ENCODE assay signal across 8 cellular contexts in the genomic region with DNA sequence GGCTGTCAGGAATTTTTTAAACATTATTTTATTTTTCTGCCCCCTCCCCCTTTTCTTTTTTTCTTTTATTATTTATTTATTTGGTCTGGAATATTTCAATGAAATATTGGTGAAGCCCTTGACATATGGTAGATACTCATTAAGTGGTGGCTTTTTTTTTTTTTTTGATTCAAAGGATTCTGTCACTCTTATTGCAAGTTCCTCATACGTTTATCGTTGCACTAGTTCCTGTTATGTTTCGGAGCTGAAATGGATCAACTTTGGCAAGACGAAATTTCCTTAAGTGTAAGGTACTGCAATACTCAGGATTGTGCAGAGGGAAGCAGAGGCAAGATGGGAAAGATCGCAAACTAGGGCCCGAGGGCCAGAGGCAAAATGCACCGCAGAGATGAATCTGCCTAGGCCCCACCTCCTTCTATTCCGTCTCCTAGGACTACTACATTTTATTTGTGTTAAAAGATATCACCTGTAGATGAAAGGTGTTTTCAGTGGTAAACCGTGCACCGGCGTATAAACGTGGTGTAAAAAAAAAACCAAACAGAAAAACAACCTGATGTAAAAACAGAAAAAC. TPM values are rescaled to one million over a fixed set of nuclear protein-coding genes. Genes with fewer than 3 reads are reported as not detected.
DNase-seq lines count a peak whose midpoint lies in the region; ATAC-seq and TF ChIP-seq lines count a peak whose summit lies in the region.

No MANE protein-coding gene starts in this region.

- H2BK5ac ChIP-seq in mesendoderm (ENCODE audit: low read length): no peak overlapping the region

- peak overlapping the region; percentile 88 to 94 (median 91); a peak in 21 of 22 replicates for H3K9ac ChIP-seq in BLaER1 treated with 17β-estradiol and CSF1 and Interleukin-3, amounts not matched to agents 10 nM and 100 nM
- H3K9ac ChIP-seq in SU-DHL-6 (ENCODE audit: low read length) (peak overlapping the region; percentile 86), mesendoderm (ENCODE audit: low read length) (peak overlapping the region; percentile 29)

- H2AK5ac ChIP-seq in mesendoderm (ENCODE audit: low read length): no peak overlapping the region

- peaks cover 0 to 18% (median 11%) of the 10 kb centered on the region in 11 experiments; a peak in 11 of 22 replicates for H4K20me1 ChIP-seq in BLaER1 treated with 17β-estradiol and CSF1 and Interleukin-3, amounts not matched to agents 10 nM and 100 nM
- no peaks in the 10 kb centered on the region for H4K20me1 ChIP-seq in SU-DHL-6 (ENCODE audit: low read depth, low read length)

- H3K27ac ChIP-seq in BLaER1 treated with 17β-estradiol and CSF1 and Interleukin-3, amounts not matched to agents 10 nM and 100 nM: peak overlapping the region; percentile 79 to 93 (median 89)
- H3K27ac ChIP-seq in SU-DHL-6 (ENCODE audit: low read depth, low read length) (peak overlapping the region; percentile 71), ectodermal cell (ENCODE audit: insufficient read depth, low read depth, low read length, poor library complexity, severe bottlenecking) (peak overlapping the region; percentile 36), mesendoderm (ENCODE audit: low read depth, low read length) (no peak overlapping the region), upper lobe of left lung (peak overlapping the region; percentile 93 to 99 (median 98))

- H2BK15ac ChIP-seq in mesendoderm (replicated peaks; ENCODE audit: low read depth): no peak overlapping the region

- H2BK120ac ChIP-seq in mesendoderm (ENCODE audit: low read depth, low read length): no peak overlapping the region

- peak overlapping the region; percentile 64 to 87 (median 82) for H3K4me3 ChIP-seq in BLaER1 treated with 17β-estradiol and CSF1 and Interleukin-3, amounts not matched to agents 10 nM and 100 nM
- peak overlapping the region; percentile 44 for H3K4me3 ChIP-seq in SU-DHL-6 (ENCODE audit: insufficient read depth, low read length, poor library complexity, severe bottlenecking)
- H3K4me3 ChIP-seq in ectodermal cell (ENCODE audit: insufficient read depth, low read depth, low read length): peak overlapping the region; percentile 91
- H3K4me3 ChIP-seq in mesendoderm (ENCODE audit: low read length): peak overlapping the region; percentile 29
- H3K4me3 ChIP-seq in upper lobe of left lung: peak overlapping the region in 3 of 4 donors; percentile 72 to 91 (median 75)

- TF ChIP-seq POLR2A in upper lobe of left lung (IDR thresholded peaks at IDR 0.05): no peak

- H3F3A ChIP-seq in SU-DHL-6 (ENCODE audit: insufficient read depth): no peaks in the 10 kb centered on the region

- TF ChIP-seq CTCF in SU-DHL-6 (IDR thresholded peaks at IDR 0.05; ENCODE audit: insufficient read depth, low read length, poor library complexity, severe bottlenecking): no peak
- no peak for TF ChIP-seq CTCF in upper lobe of left lung (IDR thresholded peaks at IDR 0.05)

- no peak overlapping the region for H4K5ac ChIP-seq in mesendoderm (ENCODE audit: low read length)

- peak overlapping the region; percentile 95 for H2AFZ ChIP-seq in SU-DHL-6 (ENCODE audit: low read depth, low read length, severe bottlenecking)

- H3K79me2 ChIP-seq in SU-DHL-6 (ENCODE audit: insufficient read depth, low read length) (no peaks in the 10 kb centered on the region), mesendoderm (ENCODE audit: control insufficient read depth, insufficient read depth, low read length) (no peaks in the 10 kb centered on the region)

- H3K9me3 ChIP-seq in BLaER1 treated with 17β-estradiol and CSF1 and Interleukin-3, amounts not matched to agents 10 nM and 100 nM (replicated peaks in 1 of 11): no peaks in the 10 kb centered on the region
- no peaks in the 10 kb centered on the region for H3K9me3 ChIP-seq in SU-DHL-6 (ENCODE audit: insufficient read depth, low read length)
- H3K9me3 ChIP-seq in ectodermal cell (ENCODE audit: control insufficient read depth, low read length): no peaks in the 10 kb centered on the region
- no peaks in the 10 kb centered on the region for H3K9me3 ChIP-seq in upper lobe of left lung

- no peaks in the 10 kb centered on the region for H3K9me2 ChIP-seq in SU-DHL-6 (replicated peaks; ENCODE audit: insufficient read depth, low read length)

- TF ChIP-seq EP300 in upper lobe of left lung (IDR thresholded peaks at IDR 0.05): no peak

- H4K8ac ChIP-seq in mesendoderm (ENCODE audit: low read depth, low read length): no peak overlapping the region

- ATAC-seq in GM19035 (IDR thresholded peaks at IDR 0.05; ENCODE audit: unreplicated experiment) (peak; percentile 14), upper lobe of left lung (ENCODE audit: low FRiP score in 2 of 2) (peak in 1 of 2 donors; percentile 25)

- peaks cover 36 to 47% (median 45%) of the 10 kb centered on the region in 11 experiments for H3K27me3 ChIP-seq in BLaER1 treated with 17β-estradiol and CSF1 and Interleukin-3, amounts not matched to agents 10 nM and 100 nM
- no peaks in the 10 kb centered on the region for H3K27me3 ChIP-seq in SU-DHL-6 (ENCODE audit: low read length)
- H3K27me3 ChIP-seq in ectodermal cell (ENCODE audit: control insufficient read depth, insufficient read depth, low read length, poor library complexity, severe bottlenecking): peaks cover 47% of the 10 kb centered on the region
- peaks cover 23% of the 10 kb centered on the region for H3K27me3 ChIP-seq in mesendoderm (ENCODE audit: insufficient read depth, low read length, poor library complexity)
- H3K27me3 ChIP-seq in upper lobe of left lung: peaks cover 2 to 16% (median 15%) of the 10 kb centered on the region in 4 donors

- no peak overlapping the region for H3K23ac ChIP-seq in mesendoderm (ENCODE audit: low read length)

- H3K4me2 ChIP-seq in BLaER1 treated with 17β-estradiol and CSF1 and Interleukin-3, amounts not matched to agents 10 nM and 100 nM: peak overlapping the region; percentile 78 to 98 (median 94)
- H3K4me2 ChIP-seq in SU-DHL-6 (ENCODE audit: low read depth, low read length, poor library complexity, severe bottlenecking) (peak overlapping the region; percentile 66), mesendoderm (ENCODE audit: low read length) (peak overlapping the region; percentile 89)

- no peaks in the 10 kb centered on the region for H3K79me1 ChIP-seq in mesendoderm (ENCODE audit: low read length)

- H3K4me1 ChIP-seq in BLaER1 treated with 17β-estradiol and CSF1 and Interleukin-3, amounts not matched to agents 10 nM and 100 nM: peaks cover 39 to 66% (median 45%) of the 10 kb centered on the region in 10 experiments
- H3K4me1 ChIP-seq in ectodermal cell (ENCODE audit: control insufficient read depth, insufficient read depth, low read length) (peaks cover 42% of the 10 kb centered on the region), mesendoderm (ENCODE audit: control insufficient read depth, low read depth, low read length) (no peaks in the 10 kb centered on the region), upper lobe of left lung (peaks cover 32 to 44% (median 44%) of the 10 kb centered on the region in 4 donors)

- 17 to 19% methylated on average over 10 to 11 of the region's 12 CpGs for WGBS in ectodermal cell, 2 experiments
- WGBS in mesendoderm (ENCODE audit: extremely low coverage, insufficient coverage, low lambda C conversion rate): no CpG with 5 or more reads among the region's 12 CpGs
- 1 to 2% methylated on average over 12 of the region's 12 CpGs for WGBS in upper lobe of left lung, 2 donors

- H3K4ac ChIP-seq in mesendoderm (ENCODE audit: low read depth, low read length): no peak overlapping the region

- DNase-seq in LoVo (ENCODE audit: low spot score): peak; percentile 67
- peak; percentile 66 for DNase-seq in mesendoderm
- DNase-seq in upper lobe of left lung: no peak
- DNase-seq in H4 (ENCODE audit: low spot score): no peak

- H3K56ac ChIP-seq in mesendoderm (ENCODE audit: low read length): peak overlapping the region; percentile 29

- H3K36me3 ChIP-seq in BLaER1 treated with 17β-estradiol and CSF1 and Interleukin-3, amounts not matched to agents 10 nM and 100 nM: no peaks in the 10 kb centered on the region
- H3K36me3 ChIP-seq in SU-DHL-6 (ENCODE audit: low read length) (no peaks in the 10 kb centered on the region), ectodermal cell (ENCODE audit: control insufficient read depth, insufficient read depth, low read length) (no peaks in the 10 kb centered on the region), mesendoderm (ENCODE audit: control insufficient read depth, insufficient read depth, low read length) (no peaks in the 10 kb centered on the region), upper lobe of left lung (no peaks in the 10 kb centered on the region)

- H3K18ac ChIP-seq in mesendoderm (ENCODE audit: low read length): no peak overlapping the region

RNA-seq across cellular contexts. Expression of a gene that starts 0.4 kb away (rescaled TPM):
- polyA plus RNA-seq in ectodermal cell (2013, experiment 1 of 4): 5,588 TPM
- polyA plus RNA-seq in ectodermal cell (2013, experiment 2 of 4): 5,705 TPM
- polyA plus RNA-seq in ectodermal cell (2013, experiment 3 of 4): under 0.01 TPM
- polyA plus RNA-seq in ectodermal cell (2013, experiment 4 of 4): under 0.01 TPM
- polyA plus RNA-seq in mesendoderm (2013, experiment 1 of 2): not detected
- not detected for polyA plus RNA-seq in mesendoderm (2013, experiment 2 of 2)
- not detected for total RNA-seq in upper lobe of left lung
- not detected in 2 replicates for total RNA-seq in H4 (2014; rRNA removed; shearing (Covaris generic))

RNA-seq across cellular contexts. Expression of a gene that starts 14.1 kb away (rescaled TPM):
- polyA plus RNA-seq in ectodermal cell (2013, experiment 1 of 4): 0.24 TPM
- polyA plus RNA-seq in ectodermal cell (2013, experiment 2 of 4): 0.39 TPM
- polyA plus RNA-seq in ectodermal cell (2013, experiment 3 of 4): 0.32 TPM
- 0.41 TPM for polyA plus RNA-seq in ectodermal cell (2013, experiment 4 of 4)
- polyA plus RNA-seq in mesendoderm (2013, experiment 1 of 2): 0.07 TPM
- polyA plus RNA-seq in mesendoderm (2013, experiment 2 of 2): 0.08 TPM
- total RNA-seq in upper lobe of left lung: 1 to 10 TPM in 2 of 6 donors, under 1 TPM in 4; 0.44 to 4.2 (median 0.63) TPM
- total RNA-seq in H4 (2014; rRNA removed; shearing (Covaris generic)): not detected in 2 replicates

Comparison
In these comparisons a context has a peak if more than half of its experiments do, and no peak if none do; other contexts are left out.
1. H3K4me3 ChIP-seq: peak in every context shown above with its lines; median percentile 91 in ectodermal cell; 82 in BLaER1 treated with 17β-estradiol and CSF1 and Interleukin-3, amounts not matched to agents 10 nM and 100 nM; 75 in upper lobe of left lung; 44 in SU-DHL-6; 29 in mesendoderm.
2. H3K9ac ChIP-seq: peak in every context shown above with its lines; median percentile 91 in BLaER1 treated with 17β-estradiol and CSF1 and Interleukin-3, amounts not matched to agents 10 nM and 100 nM; 86 in SU-DHL-6; 29 in mesendoderm.
3. DNase-seq: peak in LoVo (single experiment) and mesendoderm (single experiment); none in upper lobe of left lung (0 of 2) and H4 (single experiment).
4. Peak in every context shown above with its lines, with median percentiles within 50 percentile points of each other: H3K4me2 ChIP-seq.